Comparison of ENCODE assay signal across 8 cellular contexts in the genomic region with DNA sequence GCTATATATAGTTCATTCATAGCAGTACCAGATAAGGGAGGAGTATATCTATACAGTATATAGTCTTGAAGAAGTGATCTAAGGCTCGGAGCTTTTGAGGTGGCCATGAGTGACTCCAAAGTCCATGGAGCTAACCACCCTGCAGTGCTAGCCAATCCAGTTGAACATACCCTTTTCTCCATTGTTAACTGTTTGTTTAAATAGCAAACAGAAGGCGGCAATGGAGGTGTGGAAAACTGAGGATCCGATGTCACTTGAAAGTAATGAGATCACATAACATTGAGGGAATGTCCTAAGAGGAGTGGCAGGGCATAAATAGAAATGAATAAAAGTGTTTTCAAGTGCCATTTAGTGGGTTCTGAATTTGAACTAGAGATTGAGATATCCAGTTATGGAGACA. TPM values are rescaled to one million over a fixed set of nuclear protein-coding genes. Genes with fewer than 3 reads are reported as not detected.
DNase-seq lines count a peak whose midpoint lies in the region; ATAC-seq and TF ChIP-seq lines count a peak whose summit lies in the region.

No MANE protein-coding gene starts in this region.

- H3K79me2 ChIP-seq in OCI-LY1 (ENCODE audit: insufficient read depth, low read length), result peaks cover 19% of the 10 kb centered on the region; the same call in 1 of the 2 replicates

- no peaks in the 10 kb centered on the region for H3K27me3 Mint-ChIP-seq in activated naive CD4-positive, alpha-beta T cell treated with anti-CD3 and anti-CD28 coated beads, Interleukin-2, amount 50 U/mL, for 24 hours
- H3K27me3 Mint-ChIP-seq in glutamatergic neuron (ENCODE audit: unreplicated experiment), result peaks cover 3% of the 10 kb centered on the region

- intact Hi-C loops in tibial artery (cut with DNase I; ENCODE audit: low total_unique reads), result loop anchor here (5.0 kb wide), 1 partner anchor 53 kb away; the partner anchor contains the start of gene HIF1A

- H3K9me3 ChIP-seq in OCI-LY1 (ENCODE audit: low read length) (no peaks in the 10 kb centered on the region), tibial artery (no peaks in the 10 kb centered on the region)

- H4K20me1 ChIP-seq in OCI-LY1 (ENCODE audit: insufficient read depth, low read length), result no peaks in the 10 kb centered on the region

- no peaks in the 10 kb centered on the region for H3F3A ChIP-seq in OCI-LY1 (ENCODE audit: insufficient read depth, low read length)

- no peak overlapping the region for H3K27ac Mint-ChIP-seq in activated naive CD4-positive, alpha-beta T cell treated with anti-CD3 and anti-CD28 coated beads, Interleukin-2, amount 50 U/mL, for 24 hours
- no peak overlapping the region for H3K27ac Mint-ChIP-seq in glutamatergic neuron (ENCODE audit: unreplicated experiment)

- peak overlapping the region; percentile 47 for H3K27ac ChIP-seq in OCI-LY1 (ENCODE audit: low read depth, low read length, poor library complexity, severe bottlenecking)
- peak overlapping the region; percentile 93 to 95 for H3K27ac ChIP-seq in tibial artery

- H3K4me1 ChIP-seq in OCI-LY1 (ENCODE audit: insufficient read depth, low read length, severe bottlenecking) (peaks cover 70% of the 10 kb centered on the region), tibial artery (peaks cover 0 to 48% (median 6%) of the 10 kb centered on the region in 4 donors)

- H3K9me2 ChIP-seq in OCI-LY1 (ENCODE audit: low read depth, low read length), result no peaks in the 10 kb centered on the region

- peak overlapping the region; percentile 75 for H3K4me2 ChIP-seq in OCI-LY1 (ENCODE audit: low read length)

- DNase-seq in activated naive CD4-positive, alpha-beta T cell treated with Interleukin-2 at 50 U/mL for 16 hours, result no peak
- DNase-seq in glutamatergic neuron (no peak), tibial artery (no peak), A172 (ENCODE audit: low spot score) (no peak), T1000 (lab: John Stamatoyannopoulos, UW) (no peak)

- no peak for TF ChIP-seq CTCF in OCI-LY1 (IDR thresholded peaks at IDR 0.05; ENCODE audit: low read length)
- no peak for TF ChIP-seq CTCF in glutamatergic neuron (IDR thresholded peaks at IDR 0.05; ENCODE audit: partially characterized antibody, unreplicated experiment)
- TF ChIP-seq CTCF in tibial artery (IDR thresholded peaks at IDR 0.05), result no peak

- H3K27me3 ChIP-seq in OCI-LY1 (ENCODE audit: insufficient read depth, low read length) (no peaks in the 10 kb centered on the region), tibial artery (no peaks in the 10 kb centered on the region)

- ATAC-seq in GM19023 (IDR thresholded peaks at IDR 0.05; ENCODE audit: unreplicated experiment), result no peak

- H3K4me3 ChIP-seq in OCI-LY1 (ENCODE audit: low read depth, low read length, poor library complexity, severe bottlenecking), result peak overlapping the region; percentile 62
- peak overlapping the region; percentile 60 to 71 for H3K4me3 ChIP-seq in tibial artery

- H3K4me3 Mint-ChIP-seq in activated naive CD4-positive, alpha-beta T cell treated with anti-CD3 and anti-CD28 coated beads, Interleukin-2, amount 50 U/mL, for 24 hours, result peak overlapping the region; percentile 26
- H3K4me3 Mint-ChIP-seq in glutamatergic neuron (ENCODE audit: unreplicated experiment), result peak overlapping the region; percentile 9

- H2AFZ ChIP-seq in OCI-LY1 (ENCODE audit: low read length), result no peak overlapping the region

- peaks cover 4% of the 10 kb centered on the region for H3K36me3 Mint-ChIP-seq in activated naive CD4-positive, alpha-beta T cell treated with anti-CD3 and anti-CD28 coated beads, Interleukin-2, amount 50 U/mL, for 24 hours
- H3K36me3 Mint-ChIP-seq in glutamatergic neuron (ENCODE audit: unreplicated experiment), result no peaks in the 10 kb centered on the region

- H3K9ac ChIP-seq in OCI-LY1 (ENCODE audit: low read length), result peak overlapping the region; percentile 63; the same call in 1 of the 2 replicates

- peaks cover 15% of the 10 kb centered on the region for H3K4me1 Mint-ChIP-seq in activated naive CD4-positive, alpha-beta T cell treated with anti-CD3 and anti-CD28 coated beads, Interleukin-2, amount 50 U/mL, for 24 hours
- peaks cover 3% of the 10 kb centered on the region for H3K4me1 Mint-ChIP-seq in glutamatergic neuron (ENCODE audit: low read depth, unreplicated experiment)

- peaks cover 46% of the 10 kb centered on the region for H3K36me3 ChIP-seq in OCI-LY1 (ENCODE audit: insufficient read depth, low read length)
- H3K36me3 ChIP-seq in tibial artery, result peaks cover 4 to 18% (median 12%) of the 10 kb centered on the region in 3 donors

- no peaks in the 10 kb centered on the region for H3K9me3 Mint-ChIP-seq in activated naive CD4-positive, alpha-beta T cell treated with anti-CD3 and anti-CD28 coated beads, Interleukin-2, amount 50 U/mL, for 24 hours
- H3K9me3 Mint-ChIP-seq in glutamatergic neuron (ENCODE audit: unreplicated experiment), result peaks cover 4% of the 10 kb centered on the region

RNA-seq across cellular contexts. Expression of gene SNAPC1, which starts 12.4 kb away (rescaled TPM):
- 1.3 TPM for total RNA-seq in glutamatergic neuron (ENCODE audit: unreplicated experiment)
- 33.0 and 36.3 TPM in 2 replicates for total RNA-seq in A172 (2014; rRNA removed; shearing (Covaris generic))

RNA-seq across cellular contexts. Expression of gene HIF1A, which starts 54.6 kb away (rescaled TPM):
- 145 TPM for total RNA-seq in glutamatergic neuron (ENCODE audit: unreplicated experiment)
- 226 and 236 TPM in 2 replicates for total RNA-seq in A172 (2014; rRNA removed; shearing (Covaris generic))

Comparison
In these comparisons a context has a peak if more than half of its experiments do, and no peak if none do; other contexts are left out.
1. RNA of gene SNAPC1, which starts 12.4 kb away (total RNA-seq): 33.0 to 36.3 TPM in A172; 1.3 TPM in glutamatergic neuron (single experiment); every median in the first group is over 10 times any median in the second.